Comparison of ENCODE assay signal across 17 cellular contexts in the genomic region with DNA sequence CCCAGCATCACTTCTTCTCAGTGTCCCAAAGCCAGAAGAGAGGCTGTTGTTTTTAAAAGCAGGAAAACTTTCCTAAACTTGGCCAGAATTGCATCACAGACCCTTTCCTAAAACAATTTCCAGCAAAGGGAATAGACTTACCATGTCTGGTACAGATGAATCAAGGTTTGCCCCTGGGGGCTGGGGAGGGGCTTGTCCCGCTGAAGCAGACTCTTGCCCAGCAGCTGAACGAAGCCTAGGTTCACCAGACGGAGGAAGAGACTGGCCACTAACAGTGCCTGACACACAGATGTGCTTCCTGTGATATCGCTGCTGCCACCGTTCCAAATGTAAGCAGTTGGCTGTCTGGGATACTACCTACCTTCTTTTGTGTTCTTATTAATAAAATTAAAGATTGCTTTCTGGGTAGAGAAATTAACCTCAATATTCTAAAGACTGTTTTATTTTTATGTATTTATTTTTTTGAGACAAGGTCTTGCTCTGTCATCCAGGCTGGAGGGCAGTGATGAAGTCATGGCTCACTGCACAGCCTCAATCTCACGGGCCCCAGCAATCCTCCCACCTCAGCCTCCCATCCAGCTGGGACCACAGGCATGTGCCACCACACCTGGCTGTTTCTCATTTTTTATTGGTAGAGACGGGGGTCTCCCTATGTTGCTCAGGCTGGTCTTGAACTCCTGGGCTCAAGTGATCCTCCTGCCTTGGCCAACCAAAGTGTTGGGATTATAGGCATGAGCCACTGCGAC. TPM values are rescaled to one million over a fixed set of nuclear protein-coding genes. Genes with fewer than 3 reads are reported as not detected.
DNase-seq lines count a peak whose midpoint lies in the region; ATAC-seq and TF ChIP-seq lines count a peak whose summit lies in the region.
"Had no signal": no experiment of that assay in that cellular context is flagged by ENCODE, and none has a peak within 500 bp of the region (broad histone marks: within the 10 kb centered on the region; RNA-seq: fewer than 3 reads in every experiment).

No MANE protein-coding gene starts in this region.

- H3K9me3 Mint-ChIP-seq in activated naive CD4-positive, alpha-beta T cell treated with anti-CD3 and anti-CD28 coated beads, Interleukin-2, amount 50 U/mL, for 72 hours, result no peaks in the 10 kb centered on the region
- H3K9me3 Mint-ChIP-seq: CD4-positive, alpha-beta T cell; GM23338; IgD-negative memory B cell; stimulated activated naive CD8-positive, alpha-beta T cell treated with anti-CD3 and anti-CD28 coated beads, Interleukin-15, amount 100 ng/mL, for 72 hours had no signal

- H3K4me1 ChIP-seq in left ventricle myocardium inferior (peaks cover 47% of the 10 kb centered on the region), right cardiac atrium (ENCODE audit: control insufficient read depth, insufficient read depth, low read length) (peaks cover 6% of the 10 kb centered on the region)

- H3K9me3 ChIP-seq in left ventricle myocardium inferior (replicated peaks) (no peaks in the 10 kb centered on the region), right cardiac atrium (ENCODE audit: control insufficient read depth, low read length) (no peaks in the 10 kb centered on the region)

- peak overlapping the region; percentile 81 for H3K27ac ChIP-seq in left ventricle myocardium inferior (replicated peaks)
- peak overlapping the region; percentile 54 for H3K27ac ChIP-seq in right cardiac atrium (ENCODE audit: low read length)

- H3K27me3 ChIP-seq in left ventricle myocardium inferior (ENCODE audit: low read depth) (no peaks in the 10 kb centered on the region), right cardiac atrium (ENCODE audit: control insufficient read depth, insufficient read depth) (no peaks in the 10 kb centered on the region)

- WGBS in right cardiac atrium, result 78% methylated on average over 8 of the region's 8 CpGs

- TF ChIP-seq CTCF in left ventricle myocardium inferior (IDR thresholded peaks at IDR 0.05; ENCODE audit: borderline replicate concordance), result no peak

- peaks cover 17 to 18% of the 10 kb centered on the region in 2 donors for H3K36me3 Mint-ChIP-seq in activated naive CD4-positive, alpha-beta T cell treated with anti-CD3 and anti-CD28 coated beads, Interleukin-2, amount 50 U/mL, for 72 hours

- H3K4me3 ChIP-seq in left ventricle myocardium inferior (no peak overlapping the region), right cardiac atrium (ENCODE audit: low read length) (no peak overlapping the region)
- H3K4me3 ChIP-seq: GM23338 had no signal

- intact Hi-C loops in left ventricle myocardium inferior (cut with micrococcal nuclease) (no loop called here), Right ventricle myocardium superior (cut with DNase I) (no loop called here), right cardiac atrium (cut with DNase I) (loop anchor here in 1 of 4 donors (10.0 kb wide), 1 partner anchor 161 kb away; a partner anchor contains a TSS)

- no peaks in the 10 kb centered on the region for H3K36me3 ChIP-seq in left ventricle myocardium inferior

- DNase-seq in left ventricle myocardium inferior, result no peak
- DNase-seq in Right ventricle myocardium superior, result no peak
- no peak for DNase-seq in right cardiac atrium
- DNase-seq in NCI-H82 treated with DMSO at 0.1 percent for 48 hours (lab: John Stamatoyannopoulos, UW; ENCODE audit: unreplicated experiment), result no peak
- no peak for DNase-seq in activated naive CD4-positive, alpha-beta T cell treated with anti-CD3 and anti-CD28 coated beads, Interleukin-2, amount 50 U/mL, for 72 hours (ENCODE audit: low spot score in 2 of 2)
- DNase-seq: activated CD4-positive, alpha-beta T cell treated with anti-CD3 and anti-CD28 coated beads for 4 hours; activated effector memory CD4-positive, alpha-beta T cell treated with anti-CD3 and anti-CD28 coated beads, Interleukin-2, amount 50 U/mL, for 16 hours; amniotic stem cell; CD4-positive, alpha-beta T cell; MV-4-11; NCI-H2029; NCI-H524 treated with DMSO at 0.1 percent for 48 hours; stimulated activated naive CD8-positive, alpha-beta T cell treated with anti-CD3 and anti-CD28 coated beads, Interleukin-15, amount 100 ng/mL, for 72 hours; T1000 had no signal

- ATAC-seq in Right ventricle myocardium superior (ENCODE audit: poor library complexity) (no peak), right cardiac atrium (no peak), GM18907 (IDR thresholded peaks at IDR 0.05; ENCODE audit: unreplicated experiment) (no peak)
- no peak for ATAC-seq in activated naive CD4-positive, alpha-beta T cell treated with anti-CD3 and anti-CD28 coated beads, Interleukin-2, amount 50 U/mL, for 72 hours
- ATAC-seq: GM23338; stimulated activated naive CD8-positive, alpha-beta T cell treated with anti-CD3 and anti-CD28 coated beads, Interleukin-15, amount 100 ng/mL, for 72 hours had no signal

- H3K27ac Mint-ChIP-seq in activated naive CD4-positive, alpha-beta T cell treated with anti-CD3 and anti-CD28 coated beads, Interleukin-2, amount 50 U/mL, for 72 hours, result no peak overlapping the region
- H3K27ac Mint-ChIP-seq: CD4-positive, alpha-beta T cell; GM23338; IgD-negative memory B cell; stimulated activated naive CD8-positive, alpha-beta T cell treated with anti-CD3 and anti-CD28 coated beads, Interleukin-15, amount 100 ng/mL, for 72 hours had no signal

RNA-seq across cellular contexts. Expression of a gene that starts 13.5 kb away (rescaled TPM):
- total RNA-seq in left ventricle myocardium inferior (3.9 TPM), Right ventricle myocardium superior (4.0 TPM), right cardiac atrium (10 to 100 TPM in 3 of 4 donors, 1 to 10 TPM in 1; 6.1 to 11.6 (median 10.9) TPM)
- 9.8 TPM for polyA plus RNA-seq in right cardiac atrium
- not detected for total RNA-seq in activated naive CD4-positive, alpha-beta T cell treated with anti-CD3 and anti-CD28 coated beads, Interleukin-2, amount 50 U/mL, for 72 hours
- total RNA-seq: CD4-positive, alpha-beta T cell had no signal

RNA-seq across cellular contexts. Expression of a gene that starts 15.8 kb away (rescaled TPM):
- 24.1 TPM for total RNA-seq in left ventricle myocardium inferior
- 34.2 TPM for total RNA-seq in Right ventricle myocardium superior
- 10 to 100 TPM; 46.6 to 83.9 (median 67.3) TPM for total RNA-seq in right cardiac atrium
- 58.7 TPM for polyA plus RNA-seq in right cardiac atrium
- total RNA-seq in activated naive CD4-positive, alpha-beta T cell treated with anti-CD3 and anti-CD28 coated beads, Interleukin-2, amount 50 U/mL, for 72 hours, result not detected
- total RNA-seq: CD4-positive, alpha-beta T cell had no signal

RNA-seq across cellular contexts. Expression of a gene that starts 32.3 kb away (rescaled TPM):
- total RNA-seq in left ventricle myocardium inferior (4.3 TPM), Right ventricle myocardium superior (6.1 TPM), right cardiac atrium (1 to 10 TPM; 4.0 to 5.8 (median 5.5) TPM)
- 4.2 TPM for polyA plus RNA-seq in right cardiac atrium
- not detected for total RNA-seq in activated naive CD4-positive, alpha-beta T cell treated with anti-CD3 and anti-CD28 coated beads, Interleukin-2, amount 50 U/mL, for 72 hours
- polyA plus RNA-seq: GM23338 had no signal

RNA-seq across cellular contexts. Expression of a gene that starts 52.1 kb away (rescaled TPM):
- total RNA-seq in left ventricle myocardium inferior, result 13.8 TPM
- 15.4 TPM for total RNA-seq in Right ventricle myocardium superior
- total RNA-seq in right cardiac atrium, result 10 to 100 TPM; 10.2 to 16.4 (median 12.8) TPM
- 11.2 TPM for polyA plus RNA-seq in right cardiac atrium
- total RNA-seq in activated naive CD4-positive, alpha-beta T cell treated with anti-CD3 and anti-CD28 coated beads, Interleukin-2, amount 50 U/mL, for 72 hours, result 10 to 100 TPM; 30.4 to 43.1 TPM

Comparison
In these comparisons a context has a peak if more than half of its experiments do, and no peak if none do; other contexts are left out.
1. RNA of a gene that starts 15.8 kb away (total RNA-seq): 46.6 to 83.9 TPM in right cardiac atrium, 34.2 TPM in Right ventricle myocardium superior (single experiment) and 24.1 TPM in left ventricle myocardium inferior (single experiment); not detected in activated naive CD4-positive, alpha-beta T cell treated with anti-CD3 and anti-CD28 coated beads, Interleukin-2, amount 50 U/mL, for 72 hours; every median in the first group is over 10 times any median in the second.